In the genomic region with DNA sequence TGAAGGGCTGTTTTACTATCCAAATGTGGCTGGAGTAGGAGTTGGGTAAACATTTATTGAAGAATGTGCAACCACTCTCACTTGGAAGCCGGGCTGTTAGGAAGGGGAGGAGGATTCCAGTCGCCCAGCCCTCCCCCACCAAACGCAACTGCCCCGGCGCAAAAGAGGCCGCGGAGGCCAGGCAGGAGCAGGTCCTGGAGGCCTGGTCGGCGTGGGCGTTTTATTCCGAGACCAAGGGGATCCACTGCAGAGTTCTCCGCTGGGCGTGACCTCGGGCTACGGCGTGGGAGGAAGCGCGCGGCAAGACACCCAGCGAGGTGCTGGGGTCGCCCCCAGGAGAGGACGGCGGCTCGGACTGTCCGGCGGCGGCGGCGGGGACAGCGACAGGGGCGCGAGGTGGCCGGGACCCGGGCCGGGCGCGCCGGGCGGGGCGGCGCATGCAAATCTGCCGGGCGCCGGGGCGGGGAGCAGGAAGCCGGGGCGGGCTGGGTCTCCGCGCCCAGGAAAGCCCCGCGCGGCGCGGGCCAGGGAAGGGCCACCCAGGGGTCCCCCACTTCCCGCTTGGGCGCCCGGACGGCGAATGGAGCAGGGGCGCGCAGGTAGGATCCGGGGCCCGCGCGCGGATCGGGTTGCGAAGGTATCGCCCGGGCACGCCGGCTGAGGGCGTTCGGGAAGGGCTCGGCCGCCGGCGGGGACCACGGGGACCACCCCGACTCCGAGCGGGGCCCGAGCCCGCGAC, we compare ENCODE assay signal across 8 cellular contexts. TPM values are rescaled to one million over a fixed set of nuclear protein-coding genes. Genes with fewer than 3 reads are reported as not detected.
DNase-seq lines count a peak whose midpoint lies in the region; ATAC-seq and TF ChIP-seq lines count a peak whose summit lies in the region.

TSS of gene IL4R (plus strand) at position 553 of the 739 bp plus-strand sequence. CDS start 26,230 bp downstream, outside the sequence.

- H3K27me3 ChIP-seq in duodenal mucosa (ENCODE audit: control insufficient read depth in 1 of 2, insufficient read depth in 2 of 2, low read length in 2 of 2), result no peaks in the 10 kb centered on the region

- H3K9me3 ChIP-seq in duodenal mucosa (ENCODE audit: control insufficient read depth in 1 of 2, low read length in 2 of 2), result no peaks in the 10 kb centered on the region

- TF ChIP-seq CTCF in AG09309 (IDR thresholded peaks at IDR 0.05; ENCODE audit: control insufficient read depth, insufficient read depth, low read depth, low read length, missing control alignments), result no peak

- peaks cover 5% of the 10 kb centered on the region for H3K27me3 Mint-ChIP-seq in IgD-negative memory B cell

- peak within 1 kb of the TSS; percentile 87 for H3K4me3 ChIP-seq in AG09309 (ENCODE audit: control insufficient read depth, low read depth, low read length)
- H3K4me3 ChIP-seq in duodenal mucosa (ENCODE audit: low read depth in 1 of 2, low read length in 2 of 2), result peak within 1 kb of the TSS; percentile 86 to 92

- peak within 1 kb of the TSS; percentile 85 to 96 (median 95) for H3K27ac Mint-ChIP-seq in IgD-negative memory B cell

- peak; percentile 54 for DNase-seq in AG09309 (ENCODE audit: low read depth)
- peak; percentile 88 for DNase-seq in activated CD4-positive, alpha-beta T cell treated with anti-CD3 and anti-CD28 coated beads for 48 hours
- DNase-seq in medulla oblongata (ENCODE audit: extremely low spot score), result peak; percentile 31
- DNase-seq in stimulated activated CD8-positive, alpha-beta memory T cell treated with anti-CD3 and anti-CD28 coated beads, Interleukin-15, amount 100 ng/mL, for 24 hours (ENCODE audit: low read depth), result peak; percentile 38
- no peak for DNase-seq in NCI-H345 treated with DMSO at 0.1 percent for 48 hours (lab: John Stamatoyannopoulos, UW; ENCODE audit: unreplicated experiment)

- peak within 1 kb of the TSS; percentile 95 for H3K9ac ChIP-seq in duodenal mucosa (ENCODE audit: low read depth in 1 of 2, low read length in 2 of 2)

- no peaks in the 10 kb centered on the region for H3K36me3 ChIP-seq in duodenal mucosa (ENCODE audit: control insufficient read depth in 1 of 2, insufficient read depth in 2 of 2, low read length in 2 of 2)

- peak within 1 kb of the TSS; percentile 91 to 97 (median 96) for H3K4me3 Mint-ChIP-seq in IgD-negative memory B cell

- peaks cover 31 to 40% of the 10 kb centered on the region in 2 donors for H3K4me1 ChIP-seq in duodenal mucosa (ENCODE audit: control insufficient read depth in 1 of 2, insufficient read depth in 2 of 2, low read length in 2 of 2)

- ATAC-seq in GM19397 (IDR thresholded peaks at IDR 0.05; ENCODE audit: unreplicated experiment), result peak; percentile 60

- H3K9me3 Mint-ChIP-seq in IgD-negative memory B cell, result no peaks in the 10 kb centered on the region

- H3K4me1 Mint-ChIP-seq in IgD-negative memory B cell, result peaks cover 24 to 44% (median 39%) of the 10 kb centered on the region in 3 donors

- peak within 1 kb of the TSS; percentile 95 for H3K27ac ChIP-seq in duodenal mucosa (ENCODE audit: low read depth, low read length)

- H3K36me3 Mint-ChIP-seq in IgD-negative memory B cell, result no peaks in the 10 kb centered on the region

RNA-seq across cellular contexts. Expression of gene IL4R, which starts in this region (rescaled TPM):
- polyA plus RNA-seq in IgD-negative memory B cell, result 69.6 TPM
